Comparison of ENCODE assay signal across 9 cellular contexts in the genomic region with DNA sequence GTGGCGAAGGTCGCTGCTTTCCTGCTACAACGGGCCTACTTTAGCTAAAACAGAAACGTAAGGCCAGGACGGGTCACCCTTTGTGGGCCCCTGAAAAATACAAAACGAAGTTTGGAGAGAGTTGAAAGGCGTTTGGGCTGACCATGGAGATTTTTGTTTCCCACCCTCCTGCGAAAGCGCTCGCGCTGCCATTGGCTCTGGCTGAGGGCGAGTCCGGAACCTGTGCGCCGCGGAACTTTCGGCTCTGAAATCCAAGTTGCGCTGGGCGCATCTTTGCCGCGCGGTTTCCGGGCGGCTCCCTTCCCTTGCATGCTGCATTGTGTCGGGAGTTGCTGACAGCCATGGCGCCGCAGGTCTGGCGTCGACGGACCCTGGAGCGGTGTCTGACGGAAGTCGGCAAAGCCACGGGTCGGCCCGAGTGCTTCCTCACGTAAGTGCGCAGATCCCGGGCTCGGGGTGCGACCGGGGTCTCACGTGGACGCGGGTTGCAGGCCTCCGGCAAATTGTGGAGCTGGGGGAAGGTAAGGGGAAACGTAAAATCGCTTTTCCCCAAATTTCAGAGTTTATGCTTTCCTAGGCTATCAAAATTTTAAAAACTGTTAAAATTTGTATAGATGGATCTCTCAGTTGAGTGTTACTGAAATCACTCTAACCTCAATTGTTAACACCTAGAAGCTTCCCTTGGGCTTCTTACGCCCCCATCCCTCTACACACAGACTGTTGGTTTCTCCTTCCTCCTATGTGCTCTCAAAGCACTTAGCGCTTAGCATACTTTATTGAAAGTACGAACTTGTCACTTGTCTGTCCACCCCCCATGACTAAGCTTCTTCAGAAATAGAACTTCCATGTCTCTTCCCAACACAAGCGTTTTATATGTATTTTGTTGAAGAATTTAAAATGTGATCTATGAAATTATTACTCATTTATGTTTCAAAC. TPM values are rescaled to one million over a fixed set of nuclear protein-coding genes. Genes with fewer than 3 reads are reported as not detected.
A peak's percentile ranks its signal among the peaks of the same experiment; 100 is the strongest.
DNase-seq lines count a peak whose midpoint lies in the region; ATAC-seq and TF ChIP-seq lines count a peak whose summit lies in the region.
"Had no signal": no experiment of that assay in that cellular context is flagged by ENCODE, and none has a peak within 500 bp of the region (broad histone marks: within the 10 kb centered on the region; RNA-seq: fewer than 3 reads in every experiment).

A gene with protein sequence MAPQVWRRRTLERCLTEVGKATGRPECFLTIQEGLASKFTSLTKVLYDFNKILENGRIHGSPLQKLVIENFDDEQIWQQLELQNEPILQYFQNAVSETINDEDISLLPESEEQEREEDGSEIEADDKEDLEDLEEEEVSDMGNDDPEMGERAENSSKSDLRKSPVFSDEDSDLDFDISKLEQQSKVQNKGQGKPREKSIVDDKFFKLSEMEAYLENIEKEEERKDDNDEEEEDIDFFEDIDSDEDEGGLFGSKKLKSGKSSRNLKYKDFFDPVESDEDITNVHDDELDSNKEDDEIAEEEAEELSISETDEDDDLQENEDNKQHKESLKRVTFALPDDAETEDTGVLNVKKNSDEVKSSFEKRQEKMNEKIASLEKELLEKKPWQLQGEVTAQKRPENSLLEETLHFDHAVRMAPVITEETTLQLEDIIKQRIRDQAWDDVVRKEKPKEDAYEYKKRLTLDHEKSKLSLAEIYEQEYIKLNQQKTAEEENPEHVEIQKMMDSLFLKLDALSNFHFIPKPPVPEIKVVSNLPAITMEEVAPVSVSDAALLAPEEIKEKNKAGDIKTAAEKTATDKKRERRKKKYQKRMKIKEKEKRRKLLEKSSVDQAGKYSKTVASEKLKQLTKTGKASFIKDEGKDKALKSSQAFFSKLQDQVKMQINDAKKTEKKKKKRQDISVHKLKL (plus strand): TSS at position 310 of the 936 bp plus-strand sequence. CDS start 32 bp downstream, at position 342.

- H3K4me3 Mint-ChIP-seq in chondrocyte (ENCODE audit: unreplicated experiment): no peak within 1 kb of the TSS
- H3K4me3 Mint-ChIP-seq: brain had no signal

- H3K27ac Mint-ChIP-seq in chondrocyte (ENCODE audit: unreplicated experiment): no peak within 1 kb of the TSS

- DNase-seq in AML-193 (lab: John Stamatoyannopoulos, UW) (peak; percentile 85 to 86), NCI-H446 treated with DMSO at 0.1 percent for 48 hours (lab: John Stamatoyannopoulos, UW) (peak; percentile 80), chondrocyte (ENCODE audit: low spot score) (peak; percentile 96), kidney glomerular epithelial cell (lab: John Stamatoyannopoulos, UW) (peak; percentile 93)
- DNase-seq in activated CD4-positive, alpha-beta T cell treated with anti-CD3 and anti-CD28 coated beads for 1 hour: peak; percentile 80
- DNase-seq in stimulated activated CD4-positive, alpha-beta T cell treated with anti-CD3 and anti-CD28 coated beads, Interleukin-15, amount 100 ng/mL, for 48 hours (ENCODE audit: low read depth in 2 of 2): peak; percentile 80 to 81

- peaks cover 10% of the 10 kb centered on the region for H3K36me3 Mint-ChIP-seq in chondrocyte (ENCODE audit: low read depth)

- no peaks in the 10 kb centered on the region for H3K9me3 Mint-ChIP-seq in chondrocyte (ENCODE audit: low read depth)
- H3K9me3 Mint-ChIP-seq: brain had no signal

- TF ChIP-seq CTCF in chondrocyte (IDR thresholded peaks at IDR 0.05): no peak

- H3K27me3 Mint-ChIP-seq in chondrocyte (ENCODE audit: low read depth): no peaks in the 10 kb centered on the region
- H3K27me3 Mint-ChIP-seq: brain had no signal

- peaks cover 24% of the 10 kb centered on the region for H3K4me1 Mint-ChIP-seq in chondrocyte (ENCODE audit: low read depth)

- ATAC-seq in GM19035 (IDR thresholded peaks at IDR 0.05; ENCODE audit: unreplicated experiment) (peak; percentile 92), HG03280 (IDR thresholded peaks at IDR 0.05; ENCODE audit: unreplicated experiment) (peak; percentile 89)

RNA-seq across cellular contexts. Expression of the gene that starts here (rescaled TPM):
- total RNA-seq in chondrocyte: 28.6 to 45.5 TPM (median 36.2 TPM) in 3 replicates

Comparison
In these comparisons a context has a peak if more than half of its experiments do, and no peak if none do; other contexts are left out.
1. Peak in every context shown above with its lines: DNase-seq and ATAC-seq.